In the genomic region with DNA sequence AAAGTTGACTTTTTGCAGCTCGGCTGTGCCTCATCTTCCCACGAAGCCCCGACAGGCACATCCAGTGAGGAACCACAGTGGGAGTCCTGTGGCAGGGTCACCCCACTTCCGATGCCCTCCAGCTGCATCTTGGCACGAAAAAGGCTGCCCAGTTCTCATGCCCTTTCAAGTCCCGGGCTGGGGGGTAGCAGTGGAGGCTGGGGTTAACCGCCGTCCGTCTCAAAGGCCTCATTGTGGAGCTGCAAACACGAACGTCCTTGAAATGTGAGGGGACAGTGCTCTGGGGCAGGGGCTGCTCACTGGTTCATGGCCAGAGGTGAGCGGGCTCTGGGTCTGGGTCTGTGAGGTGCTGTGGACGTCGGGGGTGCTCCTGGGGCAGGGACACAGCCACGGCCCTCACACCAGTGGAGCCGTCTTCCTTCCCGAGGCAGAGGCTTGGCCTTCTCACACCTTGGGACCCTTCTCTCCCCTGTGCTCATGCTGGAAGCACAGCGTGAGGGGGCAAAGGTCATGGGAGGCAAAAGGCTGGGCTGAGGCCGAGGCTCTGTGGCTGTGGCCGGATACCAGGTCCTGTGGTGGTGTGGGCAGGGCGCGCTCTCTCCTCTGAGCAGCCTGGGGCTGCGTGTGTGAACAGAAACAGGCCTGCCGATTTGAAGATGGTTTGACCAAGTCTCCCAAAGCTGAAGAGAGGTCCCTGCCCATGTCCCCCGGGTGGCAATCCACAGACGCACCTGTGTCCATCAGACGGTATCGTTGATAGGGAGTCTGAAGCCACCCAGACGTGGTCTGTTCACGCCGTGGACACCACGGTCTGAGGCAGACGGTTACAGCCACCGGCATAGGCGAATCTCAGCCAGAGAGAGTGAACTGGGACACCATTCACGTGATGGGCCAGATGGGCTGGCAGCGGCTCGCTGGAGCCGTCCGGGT, we compare ENCODE assay signal across 1 cellular context.
TF ChIP-seq lines count a peak whose summit lies in the region.

No MANE protein-coding gene starts in this region.

TF ChIP-seq in HepG2, 621 proteins besides CTCF, POLR2A, EP300 and RAD21 (continued from another document and continues in another):
- TF ChIP-seq, protein P1, sequence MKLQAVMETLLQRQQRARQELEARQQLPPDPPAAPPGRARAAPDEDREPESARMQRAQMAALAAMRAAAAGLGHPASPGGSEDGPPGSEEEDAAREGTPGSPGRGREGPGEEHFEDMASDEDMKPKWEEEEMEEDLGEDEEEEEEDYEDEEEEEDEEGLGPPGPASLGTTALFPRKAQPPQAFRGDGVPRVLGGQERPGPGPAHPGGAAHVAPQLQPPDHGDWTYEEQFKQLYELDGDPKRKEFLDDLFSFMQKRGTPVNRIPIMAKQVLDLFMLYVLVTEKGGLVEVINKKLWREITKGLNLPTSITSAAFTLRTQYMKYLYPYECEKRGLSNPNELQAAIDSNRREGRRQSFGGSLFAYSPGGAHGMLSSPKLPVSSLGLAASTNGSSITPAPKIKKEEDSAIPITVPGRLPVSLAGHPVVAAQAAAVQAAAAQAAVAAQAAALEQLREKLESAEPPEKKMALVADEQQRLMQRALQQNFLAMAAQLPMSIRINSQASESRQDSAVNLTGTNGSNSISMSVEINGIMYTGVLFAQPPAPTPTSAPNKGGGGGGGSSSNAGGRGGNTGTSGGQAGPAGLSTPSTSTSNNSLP (IDR thresholded peaks at IDR 0.05; ENCODE audit: low read depth, low read length): no peak
- TF ChIP-seq ZSCAN22 (CRISPR knock-in tag; IDR thresholded peaks at IDR 0.05) (no peak; the same call in 1 of the 2 replicates), PLRG1 (conservative IDR thresholded peaks at IDR 0.05) (no peak), ZFP41 (CRISPR knock-in tag; IDR thresholded peaks at IDR 0.05; ENCODE audit: borderline replicate concordance) (peak; percentile 97), KMT2A (CRISPR knock-in tag; IDR thresholded peaks at IDR 0.05) (peak; percentile 58; the same call in 1 of the 2 replicates), GATAD2A (CRISPR knock-in tag; IDR thresholded peaks at IDR 0.05) (peak; percentile 92), ZNF530 (CRISPR knock-in tag; IDR thresholded peaks at IDR 0.05; ENCODE audit: low read depth) (no peak), LCORL (IDR thresholded peaks at IDR 0.05) (no peak), LCORL (CRISPR knock-in tag; IDR thresholded peaks at IDR 0.05) (peak; percentile 94; the same call in 1 of the 2 replicates), SATB2 (CRISPR knock-in tag; IDR thresholded peaks at IDR 0.05) (peak; percentile 95), ISL2 (CRISPR knock-in tag; IDR thresholded peaks at IDR 0.05) (peak; percentile 65), ZNF761 (CRISPR knock-in tag; conservative IDR thresholded peaks at IDR 0.05) (peak; percentile 95), ZNF616 (CRISPR knock-in tag; IDR thresholded peaks at IDR 0.05; ENCODE audit: low read depth) (peak; percentile 93), HMG20A (CRISPR knock-in tag; IDR thresholded peaks at IDR 0.05; ENCODE audit: borderline replicate concordance) (peak; percentile 39; the same call in 1 of the 2 replicates), REPIN1 (CRISPR knock-in tag; IDR thresholded peaks at IDR 0.05; ENCODE audit: borderline replicate concordance, low read depth) (peak; percentile 97), NCOR1 (IDR thresholded peaks at IDR 0.05; ENCODE audit: borderline replicate concordance, low read length) (peak; percentile 59; the same call in 1 of the 2 replicates), ERF (CRISPR knock-in tag; IDR thresholded peaks at IDR 0.05) (peak; percentile 78), ZNF768 (CRISPR knock-in tag; IDR thresholded peaks at IDR 0.05) (peak; percentile 64; the same call in 1 of the 2 replicates), ZNF619 (CRISPR knock-in tag; IDR thresholded peaks at IDR 0.05) (peak; percentile 91), SNAI1 (CRISPR knock-in tag; IDR thresholded peaks at IDR 0.05; ENCODE audit: borderline replicate concordance) (no peak; the same call in 1 of the 2 replicates), ZNF30 (CRISPR knock-in tag; IDR thresholded peaks at IDR 0.05) (peak; percentile 90; the same call in 1 of the 2 replicates), ZNF607 (CRISPR knock-in tag; IDR thresholded peaks at IDR 0.05; ENCODE audit: borderline replicate concordance) (no peak), YEATS2 (CRISPR knock-in tag; IDR thresholded peaks at IDR 0.05; ENCODE audit: borderline replicate concordance) (peak; percentile 43; the same call in 1 of the 2 replicates), MTA3 (CRISPR knock-in tag; IDR thresholded peaks at IDR 0.05) (no peak), SUZ12 (IDR thresholded peaks at IDR 0.05; ENCODE audit: low read depth, low read length) (no peak), RBM22 (optimal IDR thresholded peaks at IDR 0.05; ENCODE audit: low read length) (peak; percentile 98), CENPX (CRISPR knock-in tag; IDR thresholded peaks at IDR 0.05) (no peak), SMAD3 (CRISPR knock-in tag; IDR thresholded peaks at IDR 0.05) (no peak; the same call in 1 of the 2 replicates)
- TF ChIP-seq, protein P2, sequence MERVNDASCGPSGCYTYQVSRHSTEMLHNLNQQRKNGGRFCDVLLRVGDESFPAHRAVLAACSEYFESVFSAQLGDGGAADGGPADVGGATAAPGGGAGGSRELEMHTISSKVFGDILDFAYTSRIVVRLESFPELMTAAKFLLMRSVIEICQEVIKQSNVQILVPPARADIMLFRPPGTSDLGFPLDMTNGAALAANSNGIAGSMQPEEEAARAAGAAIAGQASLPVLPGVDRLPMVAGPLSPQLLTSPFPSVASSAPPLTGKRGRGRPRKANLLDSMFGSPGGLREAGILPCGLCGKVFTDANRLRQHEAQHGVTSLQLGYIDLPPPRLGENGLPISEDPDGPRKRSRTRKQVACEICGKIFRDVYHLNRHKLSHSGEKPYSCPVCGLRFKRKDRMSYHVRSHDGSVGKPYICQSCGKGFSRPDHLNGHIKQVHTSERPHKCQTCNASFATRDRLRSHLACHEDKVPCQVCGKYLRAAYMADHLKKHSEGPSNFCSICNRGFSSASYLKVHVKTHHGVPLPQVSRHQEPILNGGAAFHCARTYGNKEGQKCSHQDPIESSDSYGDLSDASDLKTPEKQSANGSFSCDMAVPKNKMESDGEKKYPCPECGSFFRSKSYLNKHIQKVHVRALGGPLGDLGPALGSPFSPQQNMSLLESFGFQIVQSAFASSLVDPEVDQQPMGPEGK (CRISPR knock-in tag; IDR thresholded peaks at IDR 0.05): peak; percentile 91
- TF ChIP-seq, protein P3, sequence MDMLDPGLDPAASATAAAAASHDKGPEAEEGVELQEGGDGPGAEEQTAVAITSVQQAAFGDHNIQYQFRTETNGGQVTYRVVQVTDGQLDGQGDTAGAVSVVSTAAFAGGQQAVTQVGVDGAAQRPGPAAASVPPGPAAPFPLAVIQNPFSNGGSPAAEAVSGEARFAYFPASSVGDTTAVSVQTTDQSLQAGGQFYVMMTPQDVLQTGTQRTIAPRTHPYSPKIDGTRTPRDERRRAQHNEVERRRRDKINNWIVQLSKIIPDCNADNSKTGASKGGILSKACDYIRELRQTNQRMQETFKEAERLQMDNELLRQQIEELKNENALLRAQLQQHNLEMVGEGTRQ (IDR thresholded peaks at IDR 0.05; ENCODE audit: low read depth, low read length): no peak
- TF ChIP-seq, protein P3 (CRISPR knock-in tag; IDR thresholded peaks at IDR 0.05; ENCODE audit: borderline replicate concordance): 0 out of 2 replicates have a peak, but pooled peaks have one; percentile 37
- TF ChIP-seq, protein P4, sequence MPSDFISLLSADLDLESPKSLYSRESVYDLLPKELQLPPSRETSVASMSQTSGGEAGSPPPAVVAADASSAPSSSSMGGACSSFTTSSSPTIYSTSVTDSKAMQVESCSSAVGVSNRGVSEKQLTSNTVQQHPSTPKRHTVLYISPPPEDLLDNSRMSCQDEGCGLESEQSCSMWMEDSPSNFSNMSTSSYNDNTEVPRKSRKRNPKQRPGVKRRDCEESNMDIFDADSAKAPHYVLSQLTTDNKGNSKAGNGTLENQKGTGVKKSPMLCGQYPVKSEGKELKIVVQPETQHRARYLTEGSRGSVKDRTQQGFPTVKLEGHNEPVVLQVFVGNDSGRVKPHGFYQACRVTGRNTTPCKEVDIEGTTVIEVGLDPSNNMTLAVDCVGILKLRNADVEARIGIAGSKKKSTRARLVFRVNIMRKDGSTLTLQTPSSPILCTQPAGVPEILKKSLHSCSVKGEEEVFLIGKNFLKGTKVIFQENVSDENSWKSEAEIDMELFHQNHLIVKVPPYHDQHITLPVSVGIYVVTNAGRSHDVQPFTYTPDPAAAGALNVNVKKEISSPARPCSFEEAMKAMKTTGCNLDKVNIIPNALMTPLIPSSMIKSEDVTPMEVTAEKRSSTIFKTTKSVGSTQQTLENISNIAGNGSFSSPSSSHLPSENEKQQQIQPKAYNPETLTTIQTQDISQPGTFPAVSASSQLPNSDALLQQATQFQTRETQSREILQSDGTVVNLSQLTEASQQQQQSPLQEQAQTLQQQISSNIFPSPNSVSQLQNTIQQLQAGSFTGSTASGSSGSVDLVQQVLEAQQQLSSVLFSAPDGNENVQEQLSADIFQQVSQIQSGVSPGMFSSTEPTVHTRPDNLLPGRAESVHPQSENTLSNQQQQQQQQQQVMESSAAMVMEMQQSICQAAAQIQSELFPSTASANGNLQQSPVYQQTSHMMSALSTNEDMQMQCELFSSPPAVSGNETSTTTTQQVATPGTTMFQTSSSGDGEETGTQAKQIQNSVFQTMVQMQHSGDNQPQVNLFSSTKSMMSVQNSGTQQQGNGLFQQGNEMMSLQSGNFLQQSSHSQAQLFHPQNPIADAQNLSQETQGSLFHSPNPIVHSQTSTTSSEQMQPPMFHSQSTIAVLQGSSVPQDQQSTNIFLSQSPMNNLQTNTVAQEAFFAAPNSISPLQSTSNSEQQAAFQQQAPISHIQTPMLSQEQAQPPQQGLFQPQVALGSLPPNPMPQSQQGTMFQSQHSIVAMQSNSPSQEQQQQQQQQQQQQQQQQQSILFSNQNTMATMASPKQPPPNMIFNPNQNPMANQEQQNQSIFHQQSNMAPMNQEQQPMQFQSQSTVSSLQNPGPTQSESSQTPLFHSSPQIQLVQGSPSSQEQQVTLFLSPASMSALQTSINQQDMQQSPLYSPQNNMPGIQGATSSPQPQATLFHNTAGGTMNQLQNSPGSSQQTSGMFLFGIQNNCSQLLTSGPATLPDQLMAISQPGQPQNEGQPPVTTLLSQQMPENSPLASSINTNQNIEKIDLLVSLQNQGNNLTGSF (CRISPR knock-in tag; IDR thresholded peaks at IDR 0.05): peak; percentile 78; the same call in 1 of the 2 replicates
- TF ChIP-seq, protein P5, sequence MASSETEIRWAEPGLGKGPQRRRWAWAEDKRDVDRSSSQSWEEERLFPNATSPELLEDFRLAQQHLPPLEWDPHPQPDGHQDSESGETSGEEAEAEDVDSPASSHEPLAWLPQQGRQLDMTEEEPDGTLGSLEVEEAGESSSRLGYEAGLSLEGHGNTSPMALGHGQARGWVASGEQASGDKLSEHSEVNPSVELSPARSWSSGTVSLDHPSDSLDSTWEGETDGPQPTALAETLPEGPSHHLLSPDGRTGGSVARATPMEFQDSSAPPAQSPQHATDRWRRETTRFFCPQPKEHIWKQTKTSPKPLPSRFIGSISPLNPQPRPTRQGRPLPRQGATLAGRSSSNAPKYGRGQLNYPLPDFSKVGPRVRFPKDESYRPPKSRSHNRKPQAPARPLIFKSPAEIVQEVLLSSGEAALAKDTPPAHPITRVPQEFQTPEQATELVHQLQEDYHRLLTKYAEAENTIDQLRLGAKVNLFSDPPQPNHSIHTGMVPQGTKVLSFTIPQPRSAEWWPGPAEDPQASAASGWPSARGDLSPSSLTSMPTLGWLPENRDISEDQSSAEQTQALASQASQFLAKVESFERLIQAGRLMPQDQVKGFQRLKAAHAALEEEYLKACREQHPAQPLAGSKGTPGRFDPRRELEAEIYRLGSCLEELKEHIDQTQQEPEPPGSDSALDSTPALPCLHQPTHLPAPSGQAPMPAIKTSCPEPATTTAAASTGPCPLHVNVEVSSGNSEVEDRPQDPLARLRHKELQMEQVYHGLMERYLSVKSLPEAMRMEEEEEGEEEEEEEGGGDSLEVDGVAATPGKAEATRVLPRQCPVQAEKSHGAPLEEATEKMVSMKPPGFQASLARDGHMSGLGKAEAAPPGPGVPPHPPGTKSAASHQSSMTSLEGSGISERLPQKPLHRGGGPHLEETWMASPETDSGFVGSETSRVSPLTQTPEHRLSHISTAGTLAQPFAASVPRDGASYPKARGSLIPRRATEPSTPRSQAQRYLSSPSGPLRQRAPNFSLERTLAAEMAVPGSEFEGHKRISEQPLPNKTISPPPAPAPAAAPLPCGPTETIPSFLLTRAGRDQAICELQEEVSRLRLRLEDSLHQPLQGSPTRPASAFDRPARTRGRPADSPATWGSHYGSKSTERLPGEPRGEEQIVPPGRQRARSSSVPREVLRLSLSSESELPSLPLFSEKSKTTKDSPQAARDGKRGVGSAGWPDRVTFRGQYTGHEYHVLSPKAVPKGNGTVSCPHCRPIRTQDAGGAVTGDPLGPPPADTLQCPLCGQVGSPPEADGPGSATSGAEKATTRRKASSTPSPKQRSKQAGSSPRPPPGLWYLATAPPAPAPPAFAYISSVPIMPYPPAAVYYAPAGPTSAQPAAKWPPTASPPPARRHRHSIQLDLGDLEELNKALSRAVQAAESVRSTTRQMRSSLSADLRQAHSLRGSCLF (CRISPR knock-in tag; IDR thresholded peaks at IDR 0.05; ENCODE audit: borderline replicate concordance): 0 out of 2 replicates have a peak, but pooled peaks have one; percentile 88
- TF ChIP-seq, protein P6, sequence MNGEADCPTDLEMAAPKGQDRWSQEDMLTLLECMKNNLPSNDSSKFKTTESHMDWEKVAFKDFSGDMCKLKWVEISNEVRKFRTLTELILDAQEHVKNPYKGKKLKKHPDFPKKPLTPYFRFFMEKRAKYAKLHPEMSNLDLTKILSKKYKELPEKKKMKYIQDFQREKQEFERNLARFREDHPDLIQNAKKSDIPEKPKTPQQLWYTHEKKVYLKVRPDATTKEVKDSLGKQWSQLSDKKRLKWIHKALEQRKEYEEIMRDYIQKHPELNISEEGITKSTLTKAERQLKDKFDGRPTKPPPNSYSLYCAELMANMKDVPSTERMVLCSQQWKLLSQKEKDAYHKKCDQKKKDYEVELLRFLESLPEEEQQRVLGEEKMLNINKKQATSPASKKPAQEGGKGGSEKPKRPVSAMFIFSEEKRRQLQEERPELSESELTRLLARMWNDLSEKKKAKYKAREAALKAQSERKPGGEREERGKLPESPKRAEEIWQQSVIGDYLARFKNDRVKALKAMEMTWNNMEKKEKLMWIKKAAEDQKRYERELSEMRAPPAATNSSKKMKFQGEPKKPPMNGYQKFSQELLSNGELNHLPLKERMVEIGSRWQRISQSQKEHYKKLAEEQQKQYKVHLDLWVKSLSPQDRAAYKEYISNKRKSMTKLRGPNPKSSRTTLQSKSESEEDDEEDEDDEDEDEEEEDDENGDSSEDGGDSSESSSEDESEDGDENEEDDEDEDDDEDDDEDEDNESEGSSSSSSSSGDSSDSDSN (CRISPR knock-in tag; IDR thresholded peaks at IDR 0.05): peak; percentile 91
- TF ChIP-seq, protein P7, sequence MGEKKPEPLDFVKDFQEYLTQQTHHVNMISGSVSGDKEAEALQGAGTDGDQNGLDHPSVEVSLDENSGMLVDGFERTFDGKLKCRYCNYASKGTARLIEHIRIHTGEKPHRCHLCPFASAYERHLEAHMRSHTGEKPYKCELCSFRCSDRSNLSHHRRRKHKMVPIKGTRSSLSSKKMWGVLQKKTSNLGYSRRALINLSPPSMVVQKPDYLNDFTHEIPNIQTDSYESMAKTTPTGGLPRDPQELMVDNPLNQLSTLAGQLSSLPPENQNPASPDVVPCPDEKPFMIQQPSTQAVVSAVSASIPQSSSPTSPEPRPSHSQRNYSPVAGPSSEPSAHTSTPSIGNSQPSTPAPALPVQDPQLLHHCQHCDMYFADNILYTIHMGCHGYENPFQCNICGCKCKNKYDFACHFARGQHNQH (CRISPR knock-in tag; IDR thresholded peaks at IDR 0.05): peak; percentile 63; the same call in 1 of the 2 replicates
